In genomic region chr7:25647007-25647406, GRCh38 we compare ENCODE assay signal across 29 cellular contexts.
"Had no signal": no experiment of that assay in that cellular context is flagged by ENCODE, and none has a peak within 500 bp of the region (broad histone marks: within the 10 kb centered on the region; RNA-seq: fewer than 3 reads in every experiment).

No MANE protein-coding gene starts in this region.

- H3K27me3 Mint-ChIP-seq: activated naive CD8-positive, alpha-beta T cell treated with anti-CD3 and anti-CD28 coated beads for 36 hours; stimulated activated naive CD8-positive, alpha-beta T cell treated with anti-CD3 and anti-CD28 coated beads, Interleukin-15, Interleukin-2, amounts not matched to agents 100 ng/mL and 50 ng/mL, for 24 hours had no signal

- H3K4me1 Mint-ChIP-seq: immature natural killer cell; stimulated activated effector memory CD8-positive, alpha-beta T cell treated with anti-CD3 and anti-CD28 coated beads, Interleukin-12 subunit alpha, Interleukin-12 subunit beta, amount 100 ng/mL, for 72 hours had no signal

- H3K27me3 ChIP-seq: adrenal gland, ascending aorta, heart left ventricle, right lobe of liver, vagina had no signal

- H3K4me3 ChIP-seq: adrenal gland, ascending aorta, heart left ventricle, right lobe of liver, thoracic aorta, vagina had no signal

- H3K27ac Mint-ChIP-seq: activated naive CD4-positive, alpha-beta T cell treated with anti-CD3 and anti-CD28 coated beads for 36 hours; activated naive CD8-positive, alpha-beta T cell treated with anti-CD3 and anti-CD28 coated beads for 36 hours; activated T-helper 1 cell treated with anti-CD3 and anti-CD28 coated beads, Interleukin-12 subunit alpha, Interleukin-12 subunit beta, Interleukin-2, Interleukin-4 antibody, amounts not matched to agents 30 ng/mL and 10 ng/mL and 1 ng/mL, durations not matched to agents 14 hours and 24 hours and 36 hours; immature natural killer cell; naive thymus-derived CD4-positive, alpha-beta T cell; stimulated activated effector memory CD8-positive, alpha-beta T cell treated with anti-CD3 and anti-CD28 coated beads, Interleukin-12 subunit alpha, Interleukin-12 subunit beta, amount 100 ng/mL, for 72 hours; stimulated activated naive CD8-positive, alpha-beta T cell treated with anti-CD3 and anti-CD28 coated beads, Interleukin-15, Interleukin-2, amounts not matched to agents 100 ng/mL and 50 ng/mL, for 24 hours; T-helper 2 cell treated with Interferon-gamma antibody and Interleukin-4, amounts not matched to agents 5 μg/mL and 100 μg/mL, for 36 hours; type B pancreatic cell had no signal

- H3K4me1 ChIP-seq: adrenal gland, ascending aorta, foreskin keratinocyte, right lobe of liver, vagina had no signal

- H3K36me3 ChIP-seq: adrenal gland, ascending aorta, heart left ventricle, right lobe of liver, thoracic aorta, vagina had no signal

- H3K27ac ChIP-seq: adrenal gland, ascending aorta, foreskin keratinocyte, heart left ventricle, right lobe of liver, thoracic aorta, vagina had no signal

- H3K9me3 ChIP-seq: adrenal gland, ascending aorta, heart left ventricle, right lobe of liver, thoracic aorta, vagina had no signal

- H3K36me3 Mint-ChIP-seq: activated naive CD8-positive, alpha-beta T cell treated with anti-CD3 and anti-CD28 coated beads for 36 hours; immature natural killer cell; naive thymus-derived CD4-positive, alpha-beta T cell; stimulated activated effector memory CD8-positive, alpha-beta T cell treated with anti-CD3 and anti-CD28 coated beads, Interleukin-12 subunit alpha, Interleukin-12 subunit beta, amount 100 ng/mL, for 72 hours; type B pancreatic cell had no signal

- H3K9me3 Mint-ChIP-seq: activated naive CD4-positive, alpha-beta T cell treated with anti-CD3 and anti-CD28 coated beads for 36 hours; immature natural killer cell; naive thymus-derived CD4-positive, alpha-beta T cell; stimulated activated effector memory CD8-positive, alpha-beta T cell treated with anti-CD3 and anti-CD28 coated beads, Interleukin-12 subunit alpha, Interleukin-12 subunit beta, amount 100 ng/mL, for 72 hours; stimulated activated naive CD8-positive, alpha-beta T cell treated with anti-CD3 and anti-CD28 coated beads, Interleukin-15, Interleukin-2, amounts not matched to agents 100 ng/mL and 50 ng/mL, for 24 hours; T-helper 2 cell treated with Interferon-gamma antibody and Interleukin-4, amounts not matched to agents 5 μg/mL and 100 μg/mL, for 36 hours; type B pancreatic cell had no signal

- DNase-seq: activated CD4-positive, alpha-beta T cell treated with anti-CD3 and anti-CD28 coated beads for 4 hours; activated CD4-positive, alpha-beta T cell treated with anti-CD3 and anti-CD28 coated beads, Interleukin-2, amount 50 U/mL, for 48 hours; activated CD8-positive, alpha-beta memory T cell treated with anti-CD3 and anti-CD28 coated beads for 24 hours; activated effector memory CD4-positive, alpha-beta T cell treated with anti-CD3 and anti-CD28 coated beads, Interleukin-2, amount 50 U/mL, for 16 hours; activated naive CD4-positive, alpha-beta T cell treated with anti-CD3 and anti-CD28 coated beads for 36 hours; activated naive CD8-positive, alpha-beta T cell treated with anti-CD3 and anti-CD28 coated beads for 36 hours; activated T-cell treated with anti-CD3 and anti-CD28 coated beads, Interleukin-2, amount 50 U/mL, for 1 hour; central memory CD4-positive, alpha-beta T cell; effector CD8-positive, alpha-beta T cell; foreskin keratinocyte; heart left ventricle; hypothalamus; immature natural killer cell; kidney; midbrain; naive thymus-derived CD4-positive, alpha-beta T cell; right lobe of liver; stimulated activated CD4-positive, alpha-beta T cell treated with anti-CD3 and anti-CD28 coated beads, Interleukin-12 subunit alpha, Interleukin-12 subunit beta, amount 100 ng/mL, for 4 hours; stimulated activated CD4-positive, alpha-beta T cell treated with anti-CD3 and anti-CD28 coated beads, Interleukin-4, amount 100 ng/mL, for 1 hour; T-helper 1 cell had no signal

- ATAC-seq: foreskin keratinocyte; heart left ventricle; naive thymus-derived CD4-positive, alpha-beta T cell; right lobe of liver; stimulated activated effector memory CD8-positive, alpha-beta T cell treated with anti-CD3 and anti-CD28 coated beads, Interleukin-12 subunit alpha, Interleukin-12 subunit beta, amount 100 ng/mL, for 72 hours had no signal

- H3K4me3 Mint-ChIP-seq: activated naive CD4-positive, alpha-beta T cell treated with anti-CD3 and anti-CD28 coated beads for 36 hours; activated naive CD8-positive, alpha-beta T cell treated with anti-CD3 and anti-CD28 coated beads for 36 hours; activated T-helper 1 cell treated with anti-CD3 and anti-CD28 coated beads, Interleukin-12 subunit alpha, Interleukin-12 subunit beta, Interleukin-2, Interleukin-4 antibody, amounts not matched to agents 30 ng/mL and 10 ng/mL and 1 ng/mL, durations not matched to agents 14 hours and 24 hours and 36 hours; immature natural killer cell; naive thymus-derived CD4-positive, alpha-beta T cell; stimulated activated effector memory CD8-positive, alpha-beta T cell treated with anti-CD3 and anti-CD28 coated beads, Interleukin-12 subunit alpha, Interleukin-12 subunit beta, amount 100 ng/mL, for 72 hours; stimulated activated naive CD8-positive, alpha-beta T cell treated with anti-CD3 and anti-CD28 coated beads, Interleukin-15, Interleukin-2, amounts not matched to agents 100 ng/mL and 50 ng/mL, for 24 hours; T-helper 2 cell treated with Interferon-gamma antibody and Interleukin-4, amounts not matched to agents 5 μg/mL and 100 μg/mL, for 36 hours; type B pancreatic cell had no signal
